In the genomic region with DNA sequence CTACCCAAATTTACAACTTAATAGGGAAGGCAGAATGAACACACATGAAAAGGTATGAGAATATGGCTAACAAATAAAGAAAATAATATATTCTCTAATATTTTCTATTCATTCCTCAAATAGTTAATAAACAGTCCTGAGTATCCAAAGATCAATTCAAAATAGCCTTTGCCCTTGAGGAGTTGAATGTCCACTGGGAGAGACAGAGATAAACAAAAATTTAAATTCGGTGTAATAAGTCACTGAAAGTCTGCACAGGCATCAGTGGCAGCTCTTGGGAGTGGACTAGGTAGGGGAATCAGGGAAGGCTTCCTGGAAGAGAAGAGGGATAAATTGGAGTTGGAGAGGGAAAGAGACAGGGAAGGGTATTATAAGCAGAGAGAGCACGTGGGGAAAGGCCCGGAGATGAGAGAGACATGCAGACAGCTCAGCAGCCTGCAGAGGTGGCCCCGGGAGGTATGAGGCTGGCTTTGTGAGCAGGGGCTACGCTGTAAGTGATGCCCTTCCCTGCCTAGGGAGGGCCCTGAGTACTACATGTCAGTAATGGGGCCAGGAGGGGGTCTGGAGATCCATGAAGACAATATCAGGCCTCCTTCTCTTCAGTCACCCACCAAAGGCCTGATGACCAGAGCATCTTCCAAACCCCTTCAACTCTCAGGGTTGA, we compare ENCODE assay signal across 37 cellular contexts.
"Had no signal": no experiment of that assay in that cellular context is flagged by ENCODE, and none has a peak within 500 bp of the region (broad histone marks: within the 10 kb centered on the region; RNA-seq: fewer than 3 reads in every experiment).

No MANE protein-coding gene starts in this region.

- H3K36me3 ChIP-seq: adrenal gland, breast epithelium, cardiac muscle cell, colonic mucosa, esophagus squamous epithelium, gastroesophageal sphincter, WERI-Rb-1 had no signal

- H3K4me1 ChIP-seq: adrenal gland, ascending aorta, breast epithelium, colonic mucosa, esophagus squamous epithelium, gastroesophageal sphincter had no signal

- H3K4me3 ChIP-seq: adrenal gland, ascending aorta, breast epithelium, cardiac muscle cell, colonic mucosa, esophagus squamous epithelium, gastroesophageal sphincter had no signal

- DNase-seq: activated CD4-positive, alpha-beta memory T cell treated with anti-CD3 and anti-CD28 coated beads for 36 hours; activated CD4-positive, alpha-beta T cell treated with anti-CD3 and anti-CD28 coated beads for 36 hours; activated CD4-positive, alpha-beta T cell treated with anti-CD3 and anti-CD28 coated beads, Interleukin-2, amount 10 ng/mL, durations not matched to agents 24 days and 14 days; activated CD4-positive, CD25-positive, alpha-beta regulatory T cell; activated CD4-positive, CD25-positive, alpha-beta regulatory T cell treated with anti-CD3 and anti-CD28 coated beads, Interleukin-2, amount 50 U/mL, for 72 hours; activated CD8-positive, alpha-beta memory T cell treated with anti-CD3 and anti-CD28 coated beads, Interleukin-2, amount 10 ng/mL, durations not matched to agents 7 days and 5 days; activated CD8-positive, alpha-beta memory T cell treated with anti-CD3 and anti-CD28 coated beads, Interleukin-2, amount 50 U/mL, for 4 hours; activated CD8-positive, alpha-beta T cell treated with anti-CD3 and anti-CD28 coated beads, Interleukin-2, amount 10 ng/mL, durations not matched to agents 7 days and 5 days; activated effector memory CD4-positive, alpha-beta T cell treated with anti-CD3 and anti-CD28 coated beads, Interleukin-2, amount 50 U/mL, for 16 hours; activated naive CD4-positive, alpha-beta T cell treated with anti-CD3 and anti-CD28 coated beads for 36 hours; activated naive CD8-positive, alpha-beta T cell treated with anti-CD3 and anti-CD28 coated beads for 36 hours; activated naive CD8-positive, alpha-beta T cell treated with anti-CD3 and anti-CD28 coated beads, Interleukin-2, amount 50 U/mL, for 24 hours; activated T-cell treated with anti-CD3 and anti-CD28 coated beads, Interleukin-2, amount 50 U/mL, for 1 hour; activated T-cell treated with anti-CD3 and anti-CD28 coated beads, Interleukin-2, amount 50 U/mL, for 48 hours; adrenal gland; central memory CD4-positive, alpha-beta T cell; cerebellar nuclear complex; colonic mucosa; effector CD8-positive, alpha-beta T cell; esophagus squamous epithelium; foreskin melanocyte; T-helper 1 cell; T-helper 17 cell; T1000; WERI-Rb-1 had no signal

- ATAC-seq: activated CD4-positive, alpha-beta T cell treated with anti-CD3 and anti-CD28 coated beads for 36 hours; activated CD8-positive, alpha-beta memory T cell treated with anti-CD3 and anti-CD28 coated beads, Interleukin-2, amount 10 ng/mL, durations not matched to agents 7 days and 5 days; activated CD8-positive, alpha-beta T cell treated with anti-CD3 and anti-CD28 coated beads, Interleukin-2, amount 10 ng/mL, durations not matched to agents 7 days and 5 days; activated naive CD8-positive, alpha-beta T cell treated with anti-CD3 and anti-CD28 coated beads, Interleukin-2, amount 50 U/mL, for 24 hours; gastroesophageal sphincter; T-helper 17 cell had no signal

- H3K36me3 Mint-ChIP-seq: activated CD4-positive, alpha-beta memory T cell treated with anti-CD3 and anti-CD28 coated beads for 36 hours; activated CD8-positive, alpha-beta memory T cell treated with anti-CD3 and anti-CD28 coated beads, Interleukin-2, amount 10 ng/mL, durations not matched to agents 7 days and 5 days; activated naive CD4-positive, alpha-beta T cell treated with anti-CD3 and anti-CD28 coated beads, Interleukin-2, amount 50 U/mL, for 24 hours; activated naive CD8-positive, alpha-beta T cell treated with anti-CD3 and anti-CD28 coated beads for 36 hours; brain had no signal

- H3K27ac Mint-ChIP-seq: activated CD4-positive, alpha-beta memory T cell treated with anti-CD3 and anti-CD28 coated beads for 36 hours; activated CD4-positive, alpha-beta T cell treated with anti-CD3 and anti-CD28 coated beads for 36 hours; activated CD4-positive, alpha-beta T cell treated with anti-CD3 and anti-CD28 coated beads, Interleukin-2, amount 10 ng/mL, durations not matched to agents 24 days and 14 days; activated CD8-positive, alpha-beta memory T cell treated with anti-CD3 and anti-CD28 coated beads, Interleukin-2, amount 10 ng/mL, durations not matched to agents 7 days and 5 days; activated CD8-positive, alpha-beta T cell treated with anti-CD3 and anti-CD28 coated beads, Interleukin-2, amount 10 ng/mL, durations not matched to agents 7 days and 5 days; activated naive CD4-positive, alpha-beta T cell treated with anti-CD3 and anti-CD28 coated beads for 36 hours; activated naive CD4-positive, alpha-beta T cell treated with anti-CD3 and anti-CD28 coated beads, Interleukin-2, amount 50 U/mL, for 24 hours; activated naive CD8-positive, alpha-beta T cell treated with anti-CD3 and anti-CD28 coated beads for 36 hours; activated naive CD8-positive, alpha-beta T cell treated with anti-CD3 and anti-CD28 coated beads, Interleukin-2, amount 50 U/mL, for 24 hours; activated T-helper 1 cell treated with anti-CD3 and anti-CD28 coated beads, Interleukin-12 subunit alpha, Interleukin-12 subunit beta, Interleukin-2, Interleukin-4 antibody, amounts not matched to agents 30 ng/mL and 10 ng/mL and 1 ng/mL, durations not matched to agents 14 hours and 24 hours and 36 hours; activated T-helper 2 cell treated with anti-CD3 and anti-CD28 coated beads, Interferon-gamma antibody, Interleukin-2, Interleukin-4, amounts not matched to agents 10 μg/mL and 5 μg/mL and 100 μg/mL, durations not matched to agents 14 hours and 24 hours and 36 hours; brain; T-helper 17 cell; T-helper 2 cell treated with Interferon-gamma antibody and Interleukin-4, amounts not matched to agents 5 μg/mL and 100 μg/mL, for 36 hours had no signal

- H3K9me3 Mint-ChIP-seq: activated CD4-positive, alpha-beta memory T cell treated with anti-CD3 and anti-CD28 coated beads for 36 hours; activated CD4-positive, alpha-beta T cell treated with anti-CD3 and anti-CD28 coated beads, Interleukin-2, amount 10 ng/mL, durations not matched to agents 24 days and 14 days; activated naive CD4-positive, alpha-beta T cell treated with anti-CD3 and anti-CD28 coated beads for 36 hours; activated naive CD4-positive, alpha-beta T cell treated with anti-CD3 and anti-CD28 coated beads, Interleukin-2, amount 50 U/mL, for 24 hours; activated naive CD8-positive, alpha-beta T cell treated with anti-CD3 and anti-CD28 coated beads for 36 hours; activated naive CD8-positive, alpha-beta T cell treated with anti-CD3 and anti-CD28 coated beads, Interleukin-2, amount 50 U/mL, for 24 hours; activated T-helper 1 cell treated with anti-CD3 and anti-CD28 coated beads, Interleukin-12 subunit alpha, Interleukin-12 subunit beta, Interleukin-2, Interleukin-4 antibody, amounts not matched to agents 30 ng/mL and 10 ng/mL and 1 ng/mL, durations not matched to agents 14 hours and 24 hours and 36 hours; activated T-helper 2 cell treated with anti-CD3 and anti-CD28 coated beads, Interferon-gamma antibody, Interleukin-2, Interleukin-4, amounts not matched to agents 10 μg/mL and 5 μg/mL and 100 μg/mL, durations not matched to agents 14 hours and 24 hours and 36 hours; brain; T-helper 2 cell treated with Interferon-gamma antibody and Interleukin-4, amounts not matched to agents 5 μg/mL and 100 μg/mL, for 36 hours had no signal

- H3K4me1 Mint-ChIP-seq: activated CD4-positive, alpha-beta T cell treated with anti-CD3 and anti-CD28 coated beads for 36 hours; activated CD4-positive, alpha-beta T cell treated with anti-CD3 and anti-CD28 coated beads, Interleukin-2, amount 10 ng/mL, durations not matched to agents 24 days and 14 days; activated CD8-positive, alpha-beta memory T cell treated with anti-CD3 and anti-CD28 coated beads, Interleukin-2, amount 10 ng/mL, durations not matched to agents 7 days and 5 days; activated naive CD4-positive, alpha-beta T cell treated with anti-CD3 and anti-CD28 coated beads, Interleukin-2, amount 50 U/mL, for 24 hours; activated naive CD8-positive, alpha-beta T cell treated with anti-CD3 and anti-CD28 coated beads for 36 hours; activated naive CD8-positive, alpha-beta T cell treated with anti-CD3 and anti-CD28 coated beads, Interleukin-2, amount 50 U/mL, for 24 hours; brain had no signal

- FAIRE-seq: endometrium, endothelial cell of umbilical vein had no signal

- H3K27me3 ChIP-seq: adrenal gland, ascending aorta, breast epithelium, cardiac muscle cell, colonic mucosa, gastroesophageal sphincter had no signal

- H3K27ac ChIP-seq: adrenal gland, ascending aorta, breast epithelium, cardiac muscle cell, colonic mucosa, epithelial cell of prostate, esophagus squamous epithelium, gastroesophageal sphincter, WERI-Rb-1 had no signal

- H3K4me3 Mint-ChIP-seq: activated CD4-positive, alpha-beta memory T cell treated with anti-CD3 and anti-CD28 coated beads for 36 hours; activated CD4-positive, alpha-beta T cell treated with anti-CD3 and anti-CD28 coated beads for 36 hours; activated CD4-positive, alpha-beta T cell treated with anti-CD3 and anti-CD28 coated beads, Interleukin-2, amount 10 ng/mL, durations not matched to agents 24 days and 14 days; activated CD8-positive, alpha-beta memory T cell treated with anti-CD3 and anti-CD28 coated beads, Interleukin-2, amount 10 ng/mL, durations not matched to agents 7 days and 5 days; activated CD8-positive, alpha-beta T cell treated with anti-CD3 and anti-CD28 coated beads, Interleukin-2, amount 10 ng/mL, durations not matched to agents 7 days and 5 days; activated naive CD4-positive, alpha-beta T cell treated with anti-CD3 and anti-CD28 coated beads for 36 hours; activated naive CD4-positive, alpha-beta T cell treated with anti-CD3 and anti-CD28 coated beads, Interleukin-2, amount 50 U/mL, for 24 hours; activated naive CD8-positive, alpha-beta T cell treated with anti-CD3 and anti-CD28 coated beads for 36 hours; activated naive CD8-positive, alpha-beta T cell treated with anti-CD3 and anti-CD28 coated beads, Interleukin-2, amount 50 U/mL, for 24 hours; activated T-helper 1 cell treated with anti-CD3 and anti-CD28 coated beads, Interleukin-12 subunit alpha, Interleukin-12 subunit beta, Interleukin-2, Interleukin-4 antibody, amounts not matched to agents 30 ng/mL and 10 ng/mL and 1 ng/mL, durations not matched to agents 14 hours and 24 hours and 36 hours; brain; T-helper 17 cell; T-helper 2 cell treated with Interferon-gamma antibody and Interleukin-4, amounts not matched to agents 5 μg/mL and 100 μg/mL, for 36 hours had no signal

- H3K27me3 Mint-ChIP-seq: activated CD4-positive, alpha-beta T cell treated with anti-CD3 and anti-CD28 coated beads for 36 hours; activated naive CD4-positive, alpha-beta T cell treated with anti-CD3 and anti-CD28 coated beads, Interleukin-2, amount 50 U/mL, for 24 hours; activated naive CD8-positive, alpha-beta T cell treated with anti-CD3 and anti-CD28 coated beads for 36 hours; activated naive CD8-positive, alpha-beta T cell treated with anti-CD3 and anti-CD28 coated beads, Interleukin-2, amount 50 U/mL, for 24 hours had no signal

- H3K9me3 ChIP-seq: adrenal gland, ascending aorta, breast epithelium, colonic mucosa, esophagus squamous epithelium, gastroesophageal sphincter had no signal
